In genomic region chr12:3777206-3777809, GRCh38 we compare ENCODE assay signal across 8 cellular contexts. TPM values are rescaled to one million over a fixed set of nuclear protein-coding genes. Genes with fewer than 3 reads are reported as not detected.
A peak's percentile ranks its signal among the peaks of the same experiment; 100 is the strongest.
DNase-seq lines count a peak whose midpoint lies in the region; ATAC-seq and TF ChIP-seq lines count a peak whose summit lies in the region.

No MANE protein-coding gene starts in this region.

- TF ChIP-seq CTCF in left lung (IDR thresholded peaks at IDR 0.05), result peak; percentile 46 to 49
- TF ChIP-seq CTCF in ascending aorta (IDR thresholded peaks at IDR 0.05), result peak in 1 of 3 experiments; percentile 38

- intact Hi-C loops in left lung (cut with DNase I) (no loop called here), ascending aorta (cut with DNase I) (no loop called here)

- DNase-seq in CD1c-positive myeloid dendritic cell (ENCODE audit: extremely low spot score) (peak; percentile 61), H7 (peak; percentile 65), NCI-H526 (lab: John Stamatoyannopoulos, UW) (peak; percentile 27 to 71), left lung (no peak), ascending aorta (ENCODE audit: low spot score in 2 of 2) (no peak)
- DNase-seq in central memory CD4-positive, alpha-beta T cell, result peak; percentile 30
- DNase-seq in effector CD8-positive, alpha-beta T cell (lab: John Stamatoyannopoulos, UW), result no peak

- H3K36me3 ChIP-seq in H7 (replicated peaks; ENCODE audit: control insufficient read depth, insufficient read depth, low read length) (no peaks in the 10 kb centered on the region), left lung (no peaks in the 10 kb centered on the region), ascending aorta (no peaks in the 10 kb centered on the region)

- no peaks in the 10 kb centered on the region for H3K4me1 ChIP-seq in left lung
- no peaks in the 10 kb centered on the region for H3K4me1 ChIP-seq in ascending aorta

- H3K4me3 ChIP-seq in H7 (ENCODE audit: insufficient read depth, low read depth, low read length) (no peak overlapping the region), left lung (no peak overlapping the region), ascending aorta (no peak overlapping the region)

- H3K9me3 ChIP-seq in left lung (no peaks in the 10 kb centered on the region), ascending aorta (no peaks in the 10 kb centered on the region)

- H3K27me3 ChIP-seq in H7 (ENCODE audit: control insufficient read depth, insufficient read depth, low read length) (no peaks in the 10 kb centered on the region), left lung (no peaks in the 10 kb centered on the region), ascending aorta (no peaks in the 10 kb centered on the region)

- no peak overlapping the region for H3K27ac ChIP-seq in left lung
- H3K27ac ChIP-seq in ascending aorta, result no peak overlapping the region

- ATAC-seq in left lung (peak; percentile 78), GM18511 (IDR thresholded peaks at IDR 0.05; ENCODE audit: unreplicated experiment) (no peak)

RNA-seq across cellular contexts. Expression of gene CRACR2A, which starts 24.4 kb away (rescaled TPM):
- 1.3 and 2.0 TPM in 2 replicates for total RNA-seq in H7 (2014; rRNA removed; shearing (Covaris generic))
- total RNA-seq in left lung (1 to 10 TPM; 3.6 to 6.5 TPM), ascending aorta (0.53 TPM)

Comparison
In these comparisons a context has a peak if more than half of its experiments do, and no peak if none do; other contexts are left out.
1. DNase-seq: peak in CD1c-positive myeloid dendritic cell (single experiment), H7 (single experiment), NCI-H526 (2 of 2) and central memory CD4-positive, alpha-beta T cell (single experiment); none in left lung (0 of 2), ascending aorta (0 of 2) and effector CD8-positive, alpha-beta T cell (single experiment).